Comparison of ENCODE assay signal across 16 cellular contexts in the genomic region with DNA sequence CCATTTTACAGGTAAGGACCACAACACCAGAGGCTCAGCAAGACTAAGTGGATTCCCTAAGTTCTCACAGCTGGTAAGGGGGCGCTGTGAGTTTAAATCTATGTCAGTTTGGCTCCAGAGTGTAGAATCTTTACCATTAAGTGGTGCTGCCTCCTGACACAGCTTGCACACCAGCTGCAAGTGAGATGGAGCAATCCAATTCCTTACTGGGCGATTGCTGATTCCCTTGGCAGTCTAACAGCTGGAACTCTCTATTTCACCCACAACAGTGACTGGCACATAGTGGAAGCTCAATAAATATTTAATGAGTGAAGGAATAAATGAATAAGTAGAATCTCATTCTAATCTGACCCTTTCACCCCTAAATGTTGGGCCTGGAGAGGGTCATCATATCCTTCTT.
DNase-seq lines count a peak whose midpoint lies in the region; ATAC-seq lines count a peak whose summit lies in the region.
"Had no signal": no experiment of that assay in that cellular context is flagged by ENCODE, and none has a peak within 500 bp of the region (broad histone marks: within the 10 kb centered on the region; RNA-seq: fewer than 3 reads in every experiment).

No MANE protein-coding gene starts in this region.

- intact Hi-C loops in posterior vena cava (cut with DNase I), result no loop called here

- no peak overlapping the region for H3K4me3 Mint-ChIP-seq in T-helper 17 cell
- H3K4me3 Mint-ChIP-seq in stimulated activated effector memory CD8-positive, alpha-beta T cell treated with anti-CD3 and anti-CD28 coated beads, Interleukin-12 subunit alpha, Interleukin-12 subunit beta, amount 100 ng/mL, for 72 hours, result no peak overlapping the region
- H3K4me3 Mint-ChIP-seq: CD14-positive monocyte; CD8-positive, alpha-beta T cell; GM23338; IgD-negative memory B cell had no signal

- H3K36me3 ChIP-seq in MG63, result no peaks in the 10 kb centered on the region

- DNase-seq in DMS 273 (lab: John Stamatoyannopoulos, UW; ENCODE audit: unreplicated experiment), result peak; percentile 7
- no peak for DNase-seq in DMS 273 treated with DMSO at 0.1 percent for 48 hours (lab: John Stamatoyannopoulos, UW)
- peak; percentile 2 for DNase-seq in MG63
- no peak for DNase-seq in T-helper 17 cell
- no peak for DNase-seq in stimulated activated effector memory CD8-positive, alpha-beta T cell treated with anti-CD3 and anti-CD28 coated beads, Interleukin-12 subunit alpha, Interleukin-12 subunit beta, amount 100 ng/mL, for 72 hours (ENCODE audit: low spot score in 2 of 2)
- no peak for DNase-seq in posterior vena cava (ENCODE audit: low spot score)
- DNase-seq in stimulated activated naive CD8-positive, alpha-beta T cell treated with anti-CD3 and anti-CD28 coated beads, Interleukin-15, Interleukin-2, amounts not matched to agents 100 U/mL and 50 U/mL, for 24 hours, result no peak
- DNase-seq: CD8-positive, alpha-beta T cell; COR-L47; DMS53; H7 had no signal

- H3K27me3 Mint-ChIP-seq in T-helper 17 cell, result peaks cover 4% of the 10 kb centered on the region

- no peaks in the 10 kb centered on the region for H3K9me3 ChIP-seq in MG63
- no peaks in the 10 kb centered on the region for H3K9me3 ChIP-seq in T-helper 17 cell (ENCODE audit: control insufficient read depth, low read length, poor library complexity, severe bottlenecking)

- peak overlapping the region; percentile 66 for H3K27ac Mint-ChIP-seq in T-helper 17 cell
- peak overlapping the region; percentile 67 for H3K27ac Mint-ChIP-seq in stimulated activated effector memory CD8-positive, alpha-beta T cell treated with anti-CD3 and anti-CD28 coated beads, Interleukin-12 subunit alpha, Interleukin-12 subunit beta, amount 100 ng/mL, for 72 hours
- H3K27ac Mint-ChIP-seq: CD14-positive monocyte; CD8-positive, alpha-beta T cell; GM23338; IgD-negative memory B cell had no signal

- H3K4me1 Mint-ChIP-seq in T-helper 17 cell, result peaks cover 31% of the 10 kb centered on the region
- peaks cover 42% of the 10 kb centered on the region for H3K4me1 Mint-ChIP-seq in stimulated activated effector memory CD8-positive, alpha-beta T cell treated with anti-CD3 and anti-CD28 coated beads, Interleukin-12 subunit alpha, Interleukin-12 subunit beta, amount 100 ng/mL, for 72 hours
- H3K4me1 Mint-ChIP-seq: GM23338 had no signal

- no peaks in the 10 kb centered on the region for H3K36me3 Mint-ChIP-seq in T-helper 17 cell (ENCODE audit: low read depth)
- no peaks in the 10 kb centered on the region for H3K36me3 Mint-ChIP-seq in stimulated activated effector memory CD8-positive, alpha-beta T cell treated with anti-CD3 and anti-CD28 coated beads, Interleukin-12 subunit alpha, Interleukin-12 subunit beta, amount 100 ng/mL, for 72 hours
- H3K36me3 Mint-ChIP-seq: CD14-positive monocyte; CD8-positive, alpha-beta T cell had no signal

- ATAC-seq in T-helper 17 cell (no peak), GM21360 (IDR thresholded peaks at IDR 0.05; ENCODE audit: unreplicated experiment) (no peak)
- no peak for ATAC-seq in stimulated activated effector memory CD8-positive, alpha-beta T cell treated with anti-CD3 and anti-CD28 coated beads, Interleukin-12 subunit alpha, Interleukin-12 subunit beta, amount 100 ng/mL, for 72 hours
- no peak for ATAC-seq in stimulated activated naive CD8-positive, alpha-beta T cell treated with anti-CD3 and anti-CD28 coated beads, Interleukin-15, Interleukin-2, amounts not matched to agents 100 U/mL and 50 U/mL, for 24 hours
- ATAC-seq: CD8-positive, alpha-beta T cell; GM12878; GM23338 had no signal

- no peak overlapping the region for H3K4me3 ChIP-seq in MG63
- H3K4me3 ChIP-seq: GM12878, GM23338 had no signal

- H3K27me3 ChIP-seq in MG63, result no peaks in the 10 kb centered on the region

- H3K9me3 Mint-ChIP-seq in stimulated activated effector memory CD8-positive, alpha-beta T cell treated with anti-CD3 and anti-CD28 coated beads, Interleukin-12 subunit alpha, Interleukin-12 subunit beta, amount 100 ng/mL, for 72 hours, result no peaks in the 10 kb centered on the region
- H3K9me3 Mint-ChIP-seq: CD8-positive, alpha-beta T cell; GM23338 had no signal

Comparison
In these comparisons a context has a peak if more than half of its experiments do, and no peak if none do; other contexts are left out.
1. DNase-seq: peak in DMS 273 (single experiment) and MG63 (single experiment); none in DMS 273 treated with DMSO at 0.1 percent for 48 hours (single experiment), T-helper 17 cell (0 of 3), stimulated activated effector memory CD8-positive, alpha-beta T cell treated with anti-CD3 and anti-CD28 coated beads, Interleukin-12 subunit alpha, Interleukin-12 subunit beta, amount 100 ng/mL, for 72 hours (0 of 2), posterior vena cava (single experiment) and stimulated activated naive CD8-positive, alpha-beta T cell treated with anti-CD3 and anti-CD28 coated beads, Interleukin-15, Interleukin-2, amounts not matched to agents 100 U/mL and 50 U/mL, for 24 hours (single experiment).